ENCODE assay signal across 19 cellular contexts in the genomic region with DNA sequence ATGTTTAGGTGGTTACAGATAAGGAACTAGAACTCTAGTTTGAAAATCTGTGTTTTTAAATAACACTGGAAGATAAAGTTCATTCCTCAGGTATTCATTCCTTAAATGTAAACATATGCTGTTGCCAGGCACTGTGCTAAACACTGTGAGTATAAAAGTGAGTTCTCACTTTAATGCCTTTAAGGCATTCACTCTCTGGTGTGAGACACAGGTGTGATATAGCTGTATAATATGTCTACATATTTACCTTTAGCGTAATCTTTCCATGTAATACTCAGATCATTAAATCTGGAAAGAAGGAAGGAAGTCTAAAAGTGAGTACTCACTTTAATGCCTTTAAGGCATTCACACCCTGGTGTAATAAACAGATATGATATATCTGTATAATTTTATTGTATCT.
A peak's percentile ranks its signal among the peaks of the same experiment; 100 is the strongest.
DNase-seq lines count a peak whose midpoint lies in the region; ATAC-seq, FAIRE-seq and TF ChIP-seq lines count a peak whose summit lies in the region.
"Had no signal": no experiment of that assay in that cellular context is flagged by ENCODE, and none has a peak within 500 bp of the region (broad histone marks: within the 10 kb centered on the region; RNA-seq: fewer than 3 reads in every experiment).

No MANE protein-coding gene starts in this region.

- CTCF ChIA-PET in Panc1 (lab: Charles Lee) = no interaction called here

- POLR2A ChIA-PET in Panc1 (lab: Charles Lee) = no interaction called here

- TF ChIP-seq CTCF in Panc1 (IDR thresholded peaks at IDR 0.05) (no peak), GM13977 (IDR thresholded peaks at IDR 0.05; ENCODE audit: extremely low read depth, insufficient read depth, missing control alignments) (no peak)

- H3K9me3 ChIP-seq in Panc1 (ENCODE audit: control insufficient read depth, insufficient read depth, low read depth, low read length) (peaks cover 6% of the 10 kb centered on the region; the same call in 1 of the 2 replicates), small intestine (ENCODE audit: control insufficient read depth, low read depth) (no peaks in the 10 kb centered on the region)
- H3K9me3 ChIP-seq: Caco-2 had no signal

- WGBS in small intestine, 3 donors = 60 to 67% (median 65%) methylated on average over 1 of the region's 1 CpG

- BruUV-seq in Panc1 (replicated peaks; lab: Mats Ljungman, UMichigan) = no TSS peak

- DNase-seq in Panc1 (ENCODE audit: low read depth, low spot score) (no peak), caudate nucleus (lab: John Stamatoyannopoulos, UW) (no peak), small intestine (peak; percentile 12), CD1c-positive myeloid dendritic cell (ENCODE audit: extremely low spot score) (no peak), GM13977 (ENCODE audit: low spot score) (no peak), RPMI8226 (no peak)
- DNase-seq: Caco-2; CD4-positive, CD25-positive, alpha-beta regulatory T cell; CD8-positive, alpha-beta T cell; DMS79 treated with DMSO at 0.1 percent for 48 hours; GF-D8; GM23248; H7; HCEC 1CT had no signal

- no peak for ATAC-seq in Panc1
- no peak for ATAC-seq in HG02571 (IDR thresholded peaks at IDR 0.05; ENCODE audit: unreplicated experiment)
- ATAC-seq: CD8-positive, alpha-beta T cell had no signal

- H3K36me3 ChIP-seq in Panc1 (ENCODE audit: control insufficient read depth, insufficient read depth, low read length) (no peaks in the 10 kb centered on the region), small intestine (ENCODE audit: control insufficient read depth in 2 of 2, insufficient read depth in 2 of 2, low read length in 2 of 2) (no peaks in the 10 kb centered on the region)

- H3K4me1 ChIP-seq in Panc1 (ENCODE audit: control insufficient read depth, insufficient read depth, low read length) (peaks cover 3% of the 10 kb centered on the region; the same call in 1 of the 2 replicates), small intestine (ENCODE audit: control insufficient read depth in 2 of 2, insufficient read depth in 1 of 2, low read depth in 1 of 2, low read length in 1 of 2) (no peaks in the 10 kb centered on the region)

- in situ Hi-C loops in Panc1 (cut with HindIII; ENCODE audit: low pct_unique_long_range_greater_than_20kb, low sequenced_read_pairs) = no loop called here
- in situ Hi-C loops in GM13977 (cut with MboI; ENCODE audit: low pct_unique_long_range_greater_than_20kb, low sequenced_read_pairs, unreplicated experiment) = no loop called here

- H3K27ac ChIP-seq in Panc1 (ENCODE audit: low read length) (peak overlapping the region; percentile 26; the same call in 1 of the 2 replicates), caudate nucleus (ENCODE audit: low read depth, low read length) (peak overlapping the region; percentile 31), layer of hippocampus (ENCODE audit: low read depth, low read length) (peak overlapping the region; percentile 13), small intestine (ENCODE audit: low read depth in 1 of 2, low read length in 1 of 2) (no peak overlapping the region)
- H3K27ac ChIP-seq: GM23248 had no signal

- no peaks in the 10 kb centered on the region for H3K27me3 ChIP-seq in Panc1 (ENCODE audit: control insufficient read depth, insufficient read depth, low read length)
- no peaks in the 10 kb centered on the region for H3K27me3 ChIP-seq in layer of hippocampus (ENCODE audit: control insufficient read depth, insufficient read depth, low read length)
- H3K27me3 ChIP-seq in small intestine (ENCODE audit: control insufficient read depth in 2 of 2, insufficient read depth in 2 of 2, low read length in 2 of 2) = peaks cover 0 to 2% of the 10 kb centered on the region in 2 donors

- no peak overlapping the region for H3K4me3 ChIP-seq in Panc1 (ENCODE audit: low read depth in 2 of 2, low read length in 2 of 2)
- H3K4me3 ChIP-seq in small intestine (ENCODE audit: low read depth in 1 of 2, low read length in 2 of 2) = no peak overlapping the region
- H3K4me3 ChIP-seq: GM23248 had no signal

- intact Hi-C loops in Panc1 (cut with micrococcal nuclease; ENCODE audit: unreplicated experiment) = no loop called here

- no peak for FAIRE-seq in small intestine (lab: Jason Lieb, UNC)
- FAIRE-seq: GM12891, GM19239, H1 had no signal

Comparison
In these comparisons a context has a peak if more than half of its experiments do, and no peak if none do; other contexts are left out.
1. H3K27ac ChIP-seq: peak in Panc1 (single experiment), caudate nucleus (single experiment) and layer of hippocampus (single experiment); none in small intestine (0 of 2).